22 cellular contexts compared by ENCODE assay signal in the genomic region with DNA sequence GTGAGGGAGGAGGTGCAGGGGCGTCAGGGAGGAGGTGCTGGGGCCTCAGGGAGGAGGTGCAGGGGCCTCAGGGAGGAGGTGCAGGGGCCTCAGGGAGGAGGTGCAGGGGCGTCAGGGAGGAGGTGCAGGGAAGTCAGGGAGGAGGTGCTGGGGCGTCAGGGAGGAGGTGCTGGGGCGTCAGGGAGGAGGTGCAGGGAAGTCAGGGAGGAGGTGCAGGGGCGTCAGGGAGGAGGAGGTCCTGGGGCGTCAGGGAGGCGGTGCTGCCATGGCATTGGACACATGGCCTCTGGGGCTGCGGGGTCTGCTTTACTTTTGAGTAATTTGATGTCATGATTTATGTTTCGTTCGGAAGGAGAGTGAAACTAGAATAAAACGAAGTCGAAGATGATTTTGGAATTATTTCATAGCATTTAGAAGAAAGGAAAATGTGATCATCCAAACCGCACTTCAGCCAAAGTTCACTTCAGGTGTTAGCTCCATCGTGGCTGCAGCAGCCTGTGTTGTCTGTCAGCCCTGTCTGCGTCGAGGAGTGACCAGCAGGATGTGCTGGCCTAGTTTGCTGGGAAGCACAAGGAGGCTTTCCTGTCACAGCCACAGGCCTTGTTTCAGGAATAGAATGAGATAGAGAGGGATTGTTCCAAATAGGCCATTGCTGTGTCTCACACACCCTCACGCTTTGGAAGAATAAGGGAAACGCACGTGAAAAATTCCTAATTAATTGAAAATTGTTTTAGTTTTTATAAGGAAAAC. TPM values are rescaled to one million over a fixed set of nuclear protein-coding genes. Genes with fewer than 3 reads are reported as not detected.
DNase-seq lines count a peak whose midpoint lies in the region; ATAC-seq and TF ChIP-seq lines count a peak whose summit lies in the region.
"Had no signal": no experiment of that assay in that cellular context is flagged by ENCODE, and none has a peak within 500 bp of the region (broad histone marks: within the 10 kb centered on the region; RNA-seq: fewer than 3 reads in every experiment).

No MANE protein-coding gene starts in this region.

- H3K27ac Mint-ChIP-seq in CD8-positive, alpha-beta memory T cell: peak overlapping the region in 1 of 8 donors; percentile 64
- no peak overlapping the region for H3K27ac Mint-ChIP-seq in CD8-positive, alpha-beta T cell
- H3K27ac Mint-ChIP-seq: activated CD4-positive, alpha-beta memory T cell treated with anti-CD3 and anti-CD28 coated beads, Interleukin-2, amount 10 ng/mL, durations not matched to agents 7 days and 5 days; CD14-positive monocyte had no signal

- no peaks in the 10 kb centered on the region for H3K9me2 ChIP-seq in Karpas-422 (replicated peaks; ENCODE audit: insufficient read depth, low read length)

- no peak overlapping the region for H3K4me2 ChIP-seq in Karpas-422 (ENCODE audit: low read depth, low read length, poor library complexity, severe bottlenecking)
- H3K4me2 ChIP-seq: KMS-11 had no signal

- POLR2A ChIA-PET in CD8-positive, alpha-beta memory T cell (lab: Charles Lee): no interaction called here
- POLR2A ChIA-PET in CD8-positive, alpha-beta T cell (lab: Charles Lee): no interaction called here

- no peaks in the 10 kb centered on the region for H3K4me1 ChIP-seq in Karpas-422 (ENCODE audit: low read length)
- H3K4me1 ChIP-seq in CD8-positive, alpha-beta memory T cell (ENCODE audit: insufficient read depth, low read length): no peaks in the 10 kb centered on the region
- H3K4me1 ChIP-seq in CD8-positive, alpha-beta T cell (ENCODE audit: insufficient read depth, low read length): no peaks in the 10 kb centered on the region
- H3K4me1 ChIP-seq: left lung had no signal

- H3K9ac ChIP-seq in Karpas-422 (ENCODE audit: low read length): no peak overlapping the region
- H3K9ac ChIP-seq: KMS-11 had no signal

- peak in 13 of 56 donors; percentile 8 to 48 (median 21) for TF ChIP-seq CTCF in dorsolateral prefrontal cortex (IDR thresholded peaks at IDR 0.05 in 54 of 56, conservative IDR thresholded peaks at IDR 0.05 in 2 of 56; ENCODE audit: low read depth in 1 of 56, partially characterized antibody in 56 of 56)
- TF ChIP-seq CTCF in CD8-positive, alpha-beta T cell (IDR thresholded peaks at IDR 0.05): no peak

- H3K4me3 ChIP-seq in Karpas-422 (ENCODE audit: low read length) (no peak overlapping the region), dorsolateral prefrontal cortex (no peak overlapping the region)
- no peak overlapping the region for H3K4me3 ChIP-seq in CD8-positive, alpha-beta memory T cell (ENCODE audit: low read length)
- no peak overlapping the region for H3K4me3 ChIP-seq in CD8-positive, alpha-beta T cell (ENCODE audit: low read depth, low read length)
- H3K4me3 ChIP-seq: body of pancreas, left lung had no signal

- H3K9me3 Mint-ChIP-seq in CD8-positive, alpha-beta memory T cell: no peaks in the 10 kb centered on the region
- no peaks in the 10 kb centered on the region for H3K9me3 Mint-ChIP-seq in CD8-positive, alpha-beta T cell
- H3K9me3 Mint-ChIP-seq: activated CD4-positive, alpha-beta memory T cell treated with anti-CD3 and anti-CD28 coated beads, Interleukin-2, amount 10 ng/mL, durations not matched to agents 7 days and 5 days; CD14-positive monocyte had no signal

- H3K36me3 ChIP-seq in Karpas-422 (ENCODE audit: insufficient read depth, low read length): no peaks in the 10 kb centered on the region
- H3K36me3 ChIP-seq in CD8-positive, alpha-beta memory T cell (ENCODE audit: insufficient read depth, low read length): no peaks in the 10 kb centered on the region
- H3K36me3 ChIP-seq in CD8-positive, alpha-beta T cell (ENCODE audit: insufficient read depth, low read length): no peaks in the 10 kb centered on the region

- no peak overlapping the region for H3K4me3 Mint-ChIP-seq in CD8-positive, alpha-beta memory T cell
- H3K4me3 Mint-ChIP-seq in CD8-positive, alpha-beta T cell: no peak overlapping the region
- H3K4me3 Mint-ChIP-seq: activated CD4-positive, alpha-beta memory T cell treated with anti-CD3 and anti-CD28 coated beads, Interleukin-2, amount 10 ng/mL, durations not matched to agents 7 days and 5 days; CD14-positive monocyte had no signal

- H3K36me3 Mint-ChIP-seq in CD8-positive, alpha-beta memory T cell: peaks cover 2 to 29% (median 3%) of the 10 kb centered on the region in 3 donors
- H3K36me3 Mint-ChIP-seq in CD8-positive, alpha-beta T cell: peaks cover 22% of the 10 kb centered on the region

- CTCF ChIA-PET in CD8-positive, alpha-beta memory T cell (lab: Charles Lee): no interaction called here
- CTCF ChIA-PET in CD8-positive, alpha-beta T cell (lab: Charles Lee): no interaction called here

- no peaks in the 10 kb centered on the region for H3K79me2 ChIP-seq in Karpas-422 (ENCODE audit: low read length)

- H4K20me1 ChIP-seq in Karpas-422 (ENCODE audit: insufficient read depth, low read depth, low read length): peaks cover 32% of the 10 kb centered on the region

- intact Hi-C loops in dorsolateral prefrontal cortex (cut with DNase I): no loop called here
- intact Hi-C loops in CD8-positive, alpha-beta T cell (cut with DNase I, micrococcal nuclease): no loop called here

- H3K27me3 ChIP-seq in Karpas-422 (ENCODE audit: low read length) (no peaks in the 10 kb centered on the region), dorsolateral prefrontal cortex (no peaks in the 10 kb centered on the region)
- H3K27me3 ChIP-seq in CD8-positive, alpha-beta memory T cell (ENCODE audit: insufficient read depth, low read length, poor library complexity, severe bottlenecking): no peaks in the 10 kb centered on the region
- H3K27me3 ChIP-seq in CD8-positive, alpha-beta T cell (ENCODE audit: insufficient read depth, low read length): no peaks in the 10 kb centered on the region
- H3K27me3 ChIP-seq: body of pancreas, left lung had no signal

- DNase-seq in Karpas-422 (peak; percentile 55), dorsolateral prefrontal cortex (peak in 5 of 10 donors; percentile 55 to 78 (median 68)), medulla oblongata (ENCODE audit: extremely low spot score) (peak; percentile 74), substantia nigra (lab: John Stamatoyannopoulos, UW) (peak in 21 of 49 donors; percentile 12 to 71 (median 45)), NCI-H1105 treated with DMSO at 0.1 percent for 48 hours (lab: John Stamatoyannopoulos, UW) (no peak)
- no peak for DNase-seq in CD8-positive, alpha-beta memory T cell
- DNase-seq in CD8-positive, alpha-beta T cell: no peak
- DNase-seq: activated CD4-positive, alpha-beta memory T cell treated with anti-CD3 and anti-CD28 coated beads, Interleukin-2, amount 10 ng/mL, durations not matched to agents 7 days and 5 days; activated gamma-delta T cell treated with Interleukin-2 at 50 U/mL for 16 hours; body of pancreas; GDM1; HCEC 1CT; left lung; MV-4-11; NCI-H187; NCI-H2227 treated with DMSO at 0.1 percent for 48 hours; NCI-H748 treated with DMSO at 0.1 percent for 48 hours; T1000 had no signal

- ATAC-seq in CD8-positive, alpha-beta T cell: no peak
- ATAC-seq: activated CD4-positive, CD25-positive, alpha-beta regulatory T cell treated with anti-CD3 and anti-CD28 coated beads, Interleukin-2, amount 50 U/mL, for 24 hours; body of pancreas; left lung had no signal

- H3K9me3 ChIP-seq in Karpas-422 (ENCODE audit: low read length): no peaks in the 10 kb centered on the region
- H3K9me3 ChIP-seq in CD8-positive, alpha-beta memory T cell (ENCODE audit: low read length): no peaks in the 10 kb centered on the region
- no peaks in the 10 kb centered on the region for H3K9me3 ChIP-seq in CD8-positive, alpha-beta T cell (ENCODE audit: low read length)
- H3K9me3 ChIP-seq: body of pancreas, left lung had no signal

- no peak overlapping the region for H2AFZ ChIP-seq in Karpas-422 (ENCODE audit: low read length)

- H3K4me1 Mint-ChIP-seq in CD8-positive, alpha-beta memory T cell: peaks cover 0 to 8% (median 2%) of the 10 kb centered on the region in 3 donors
- peaks cover 2% of the 10 kb centered on the region for H3K4me1 Mint-ChIP-seq in CD8-positive, alpha-beta T cell (ENCODE audit: low read depth)
- H3K4me1 Mint-ChIP-seq: activated CD4-positive, alpha-beta memory T cell treated with anti-CD3 and anti-CD28 coated beads, Interleukin-2, amount 10 ng/mL, durations not matched to agents 7 days and 5 days had no signal

- no peaks in the 10 kb centered on the region for H3K27me3 Mint-ChIP-seq in CD8-positive, alpha-beta memory T cell
- H3K27me3 Mint-ChIP-seq in CD8-positive, alpha-beta T cell (ENCODE audit: low read depth): no peaks in the 10 kb centered on the region
- H3K27me3 Mint-ChIP-seq: activated CD4-positive, alpha-beta memory T cell treated with anti-CD3 and anti-CD28 coated beads, Interleukin-2, amount 10 ng/mL, durations not matched to agents 7 days and 5 days had no signal

- H3K27ac ChIP-seq in Karpas-422 (ENCODE audit: low read length) (no peak overlapping the region), dorsolateral prefrontal cortex (peak overlapping the region in 44 of 59 donors; percentile 0 to 80 (median 54)), substantia nigra (ENCODE audit: low read depth, low read length, poor library complexity, severe bottlenecking) (peak overlapping the region; percentile 51)
- no peak overlapping the region for H3K27ac ChIP-seq in CD8-positive, alpha-beta memory T cell (ENCODE audit: low read depth, low read length)
- no peak overlapping the region for H3K27ac ChIP-seq in CD8-positive, alpha-beta T cell (ENCODE audit: low read depth, low read length)
- H3K27ac ChIP-seq: body of pancreas, KMS-11, left lung, RWPE1 had no signal

RNA-seq across cellular contexts. Expression of a gene that starts 42.8 kb away (rescaled TPM):
- 6.0 and 17.2 TPM in 2 replicates for total RNA-seq in Karpas-422 (2014; rRNA removed; shearing (Covaris generic); ENCODE audit: low replicate concordance)
- total RNA-seq in dorsolateral prefrontal cortex: 100 to 1,000 TPM in 110 of 120 experiments, 10 to 100 TPM in 10; 84.7 to 179 (median 116) TPM
- total RNA-seq in CD8-positive, alpha-beta memory T cell: 10 to 100 TPM; 30.0 to 32.8 TPM
- 4.4 TPM for polyA plus RNA-seq in CD8-positive, alpha-beta memory T cell
- total RNA-seq in CD8-positive, alpha-beta T cell: 10 to 100 TPM; 26.4 to 27.5 TPM

RNA-seq across cellular contexts. Expression of a gene that starts 59.3 kb away (rescaled TPM):
- total RNA-seq in Karpas-422 (2014; rRNA removed; shearing (Covaris generic); ENCODE audit: low replicate concordance): 26.7 and 51.3 TPM in 2 replicates
- 10 to 100 TPM; 18.8 to 69.8 (median 34.2) TPM for total RNA-seq in dorsolateral prefrontal cortex
- total RNA-seq in CD8-positive, alpha-beta memory T cell: 10 to 100 TPM; 91.9 to 98.6 TPM
- 15.5 TPM for polyA plus RNA-seq in CD8-positive, alpha-beta memory T cell
- 10 to 100 TPM; 40.5 to 43.6 TPM for total RNA-seq in CD8-positive, alpha-beta T cell

Comparison
In these comparisons a context has a peak if more than half of its experiments do, and no peak if none do; other contexts are left out.
1. DNase-seq: peak in Karpas-422 (single experiment) and medulla oblongata (single experiment); none in CD8-positive, alpha-beta memory T cell (0 of 5), CD8-positive, alpha-beta T cell (0 of 7) and NCI-H1105 treated with DMSO at 0.1 percent for 48 hours (single experiment).
2. H3K27ac ChIP-seq: peak in dorsolateral prefrontal cortex (44 of 59) and substantia nigra (single experiment); none in Karpas-422 (single experiment), CD8-positive, alpha-beta memory T cell (single experiment) and CD8-positive, alpha-beta T cell (single experiment).